1 cellular context compared by ENCODE assay signal in genomic region chr6:119526609-119527605, GRCh38.
TF ChIP-seq lines count a peak whose summit lies in the region.

No MANE protein-coding gene starts in this region.

TF ChIP-seq in WTC11, 78 proteins besides CTCF, POLR2A, EP300 and RAD21 (continued from another document):
- no peak for TF ChIP-seq AR (CRISPR knock-in tag; IDR thresholded peaks at IDR 0.05)
- TF ChIP-seq ESRRA (CRISPR knock-in tag; IDR thresholded peaks at IDR 0.05; ENCODE audit: borderline replicate concordance) = no peak
- no peak for TF ChIP-seq FOXK1 (CRISPR knock-in tag; IDR thresholded peaks at IDR 0.05)
- TF ChIP-seq, protein P1, sequence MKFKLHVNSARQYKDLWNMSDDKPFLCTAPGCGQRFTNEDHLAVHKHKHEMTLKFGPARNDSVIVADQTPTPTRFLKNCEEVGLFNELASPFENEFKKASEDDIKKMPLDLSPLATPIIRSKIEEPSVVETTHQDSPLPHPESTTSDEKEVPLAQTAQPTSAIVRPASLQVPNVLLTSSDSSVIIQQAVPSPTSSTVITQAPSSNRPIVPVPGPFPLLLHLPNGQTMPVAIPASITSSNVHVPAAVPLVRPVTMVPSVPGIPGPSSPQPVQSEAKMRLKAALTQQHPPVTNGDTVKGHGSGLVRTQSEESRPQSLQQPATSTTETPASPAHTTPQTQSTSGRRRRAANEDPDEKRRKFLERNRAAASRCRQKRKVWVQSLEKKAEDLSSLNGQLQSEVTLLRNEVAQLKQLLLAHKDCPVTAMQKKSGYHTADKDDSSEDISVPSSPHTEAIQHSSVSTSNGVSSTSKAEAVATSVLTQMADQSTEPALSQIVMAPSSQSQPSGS (CRISPR knock-in tag; IDR thresholded peaks at IDR 0.05; ENCODE audit: borderline replicate concordance, low read depth) = no peak
- no peak for TF ChIP-seq TP53 (CRISPR knock-in tag; IDR thresholded peaks at IDR 0.05)
- TF ChIP-seq, protein P2, sequence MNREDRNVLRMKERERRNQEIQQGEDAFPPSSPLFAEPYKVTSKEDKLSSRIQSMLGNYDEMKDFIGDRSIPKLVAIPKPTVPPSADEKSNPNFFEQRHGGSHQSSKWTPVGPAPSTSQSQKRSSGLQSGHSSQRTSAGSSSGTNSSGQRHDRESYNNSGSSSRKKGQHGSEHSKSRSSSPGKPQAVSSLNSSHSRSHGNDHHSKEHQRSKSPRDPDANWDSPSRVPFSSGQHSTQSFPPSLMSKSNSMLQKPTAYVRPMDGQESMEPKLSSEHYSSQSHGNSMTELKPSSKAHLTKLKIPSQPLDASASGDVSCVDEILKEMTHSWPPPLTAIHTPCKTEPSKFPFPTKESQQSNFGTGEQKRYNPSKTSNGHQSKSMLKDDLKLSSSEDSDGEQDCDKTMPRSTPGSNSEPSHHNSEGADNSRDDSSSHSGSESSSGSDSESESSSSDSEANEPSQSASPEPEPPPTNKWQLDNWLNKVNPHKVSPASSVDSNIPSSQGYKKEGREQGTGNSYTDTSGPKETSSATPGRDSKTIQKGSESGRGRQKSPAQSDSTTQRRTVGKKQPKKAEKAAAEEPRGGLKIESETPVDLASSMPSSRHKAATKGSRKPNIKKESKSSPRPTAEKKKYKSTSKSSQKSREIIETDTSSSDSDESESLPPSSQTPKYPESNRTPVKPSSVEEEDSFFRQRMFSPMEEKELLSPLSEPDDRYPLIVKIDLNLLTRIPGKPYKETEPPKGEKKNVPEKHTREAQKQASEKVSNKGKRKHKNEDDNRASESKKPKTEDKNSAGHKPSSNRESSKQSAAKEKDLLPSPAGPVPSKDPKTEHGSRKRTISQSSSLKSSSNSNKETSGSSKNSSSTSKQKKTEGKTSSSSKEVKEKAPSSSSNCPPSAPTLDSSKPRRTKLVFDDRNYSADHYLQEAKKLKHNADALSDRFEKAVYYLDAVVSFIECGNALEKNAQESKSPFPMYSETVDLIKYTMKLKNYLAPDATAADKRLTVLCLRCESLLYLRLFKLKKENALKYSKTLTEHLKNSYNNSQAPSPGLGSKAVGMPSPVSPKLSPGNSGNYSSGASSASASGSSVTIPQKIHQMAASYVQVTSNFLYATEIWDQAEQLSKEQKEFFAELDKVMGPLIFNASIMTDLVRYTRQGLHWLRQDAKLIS (CRISPR knock-in tag; IDR thresholded peaks at IDR 0.05; ENCODE audit: borderline replicate concordance) = no peak
- TF ChIP-seq ZNF219 (CRISPR knock-in tag; IDR thresholded peaks at IDR 0.05; ENCODE audit: borderline replicate concordance) = no peak
- TF ChIP-seq, protein P3, sequence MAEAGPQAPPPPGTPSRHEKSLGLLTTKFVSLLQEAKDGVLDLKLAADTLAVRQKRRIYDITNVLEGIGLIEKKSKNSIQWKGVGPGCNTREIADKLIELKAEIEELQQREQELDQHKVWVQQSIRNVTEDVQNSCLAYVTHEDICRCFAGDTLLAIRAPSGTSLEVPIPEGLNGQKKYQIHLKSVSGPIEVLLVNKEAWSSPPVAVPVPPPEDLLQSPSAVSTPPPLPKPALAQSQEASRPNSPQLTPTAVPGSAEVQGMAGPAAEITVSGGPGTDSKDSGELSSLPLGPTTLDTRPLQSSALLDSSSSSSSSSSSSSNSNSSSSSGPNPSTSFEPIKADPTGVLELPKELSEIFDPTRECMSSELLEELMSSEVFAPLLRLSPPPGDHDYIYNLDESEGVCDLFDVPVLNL (CRISPR knock-in tag; IDR thresholded peaks at IDR 0.05; ENCODE audit: borderline replicate concordance, low read depth) = no peak
- TF ChIP-seq ZNF396 (CRISPR knock-in tag; IDR thresholded peaks at IDR 0.05; ENCODE audit: borderline replicate concordance) = no peak
- no peak for TF ChIP-seq IRF1 (CRISPR knock-in tag; IDR thresholded peaks at IDR 0.05)
- no peak for TF ChIP-seq ZBTB43 (CRISPR knock-in tag; IDR thresholded peaks at IDR 0.05)
